ENCODE assay signal across 12 cellular contexts in the genomic region with DNA sequence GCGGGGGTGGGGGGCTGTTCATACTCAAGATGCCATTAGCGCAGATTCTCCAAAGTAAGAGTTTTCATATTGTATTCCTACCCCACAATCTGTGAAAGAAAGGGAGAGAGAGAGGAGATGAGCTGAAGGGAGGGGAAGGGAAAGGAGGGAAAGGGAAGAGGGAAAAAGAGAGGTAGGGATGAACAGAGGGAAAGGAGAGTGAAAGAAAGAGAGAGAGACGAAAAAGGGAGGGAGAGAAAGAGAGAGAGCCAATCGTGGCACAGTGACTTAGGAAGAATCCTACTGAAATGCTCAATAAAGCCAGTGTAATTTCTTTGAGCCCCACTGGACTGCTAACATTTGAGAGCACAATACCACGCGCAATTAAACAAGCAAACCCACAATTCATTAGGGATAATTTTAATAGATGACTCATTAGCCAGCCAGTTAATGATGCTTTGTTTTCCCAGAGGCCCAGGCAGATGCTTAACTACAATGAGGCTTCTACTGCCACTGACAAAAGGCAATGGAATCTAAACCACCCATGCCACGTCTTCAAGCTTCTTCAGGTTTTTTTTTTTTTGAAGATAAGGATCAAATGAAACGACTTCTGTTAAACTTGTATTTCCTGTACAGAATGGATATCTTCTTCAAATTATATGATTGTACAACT.
A peak's percentile ranks its signal among the peaks of the same experiment; 100 is the strongest.
DNase-seq lines count a peak whose midpoint lies in the region; ATAC-seq and TF ChIP-seq lines count a peak whose summit lies in the region.
"Had no signal": no experiment of that assay in that cellular context is flagged by ENCODE, and none has a peak within 500 bp of the region (broad histone marks: within the 10 kb centered on the region; RNA-seq: fewer than 3 reads in every experiment).

No MANE protein-coding gene starts in this region.

- H4K20me1 ChIP-seq in osteoblast (ENCODE audit: insufficient read depth, low read length), result no peaks in the 10 kb centered on the region

- WGBS in esophagus muscularis mucosa, result 81% methylated on average over 8 of the region's 8 CpGs

- intact Hi-C loops in esophagus muscularis mucosa (cut with DNase I), result no loop called here

- no peak for TF ChIP-seq EP300 in esophagus muscularis mucosa (IDR thresholded peaks at IDR 0.05)

- no peak for TF ChIP-seq CTCF in esophagus muscularis mucosa (IDR thresholded peaks at IDR 0.05)
- no peak for TF ChIP-seq CTCF in osteoblast (IDR thresholded peaks at IDR 0.05; ENCODE audit: extremely low read depth, low read depth, low read length)

- TF ChIP-seq POLR2A in esophagus muscularis mucosa (IDR thresholded peaks at IDR 0.05; ENCODE audit: low read depth), result no peak

- no peaks in the 10 kb centered on the region for H3K4me1 ChIP-seq in esophagus muscularis mucosa
- peaks cover 25% of the 10 kb centered on the region for H3K4me1 ChIP-seq in osteoblast (ENCODE audit: insufficient read depth, low read length)

- H3K9me3 ChIP-seq in esophagus muscularis mucosa (no peaks in the 10 kb centered on the region), osteoblast (ENCODE audit: low read depth, low read length) (no peaks in the 10 kb centered on the region)

- H3K27me3 ChIP-seq in esophagus muscularis mucosa (no peaks in the 10 kb centered on the region), osteoblast (ENCODE audit: insufficient read depth, low read length) (no peaks in the 10 kb centered on the region)

- H3K36me3 ChIP-seq in esophagus muscularis mucosa (no peaks in the 10 kb centered on the region), osteoblast (ENCODE audit: insufficient read depth, low read length) (no peaks in the 10 kb centered on the region)

- H3K79me2 ChIP-seq in osteoblast (ENCODE audit: insufficient read depth, low read length), result no peaks in the 10 kb centered on the region

- H3K4me3 ChIP-seq in esophagus muscularis mucosa (no peak overlapping the region), osteoblast (ENCODE audit: insufficient read depth, low read length) (no peak overlapping the region)
- H3K4me3 ChIP-seq: SK-N-MC had no signal

- H3K27ac ChIP-seq in esophagus muscularis mucosa (replicated peaks in 1 of 4) (no peak overlapping the region), osteoblast (ENCODE audit: low read depth, low read length) (peak overlapping the region; percentile 95)
- H3K27ac ChIP-seq: SK-N-MC had no signal

- no peak for ATAC-seq in GM21447 (IDR thresholded peaks at IDR 0.05; ENCODE audit: unreplicated experiment)
- ATAC-seq: stimulated activated naive B cell treated with anti-CD40 and anti-IgM and Interleukin-4, amounts not matched to agents 10 μg/mL and 1 μg/mL and 100 μg/mL, for 72 hours had no signal

- DNase-seq in EH (ENCODE audit: low read depth) (peak; percentile 96), RPMI7951 (ENCODE audit: low read depth) (peak; percentile 81), esophagus muscularis mucosa (ENCODE audit: extremely low spot score) (peak; percentile 17), osteoblast (ENCODE audit: insufficient read length, low spot score, missing footprints) (peak; percentile 76), NCI-H2029 (lab: John Stamatoyannopoulos, UW) (no peak), germinal center (ENCODE audit: low spot score) (no peak)
- DNase-seq in effector CD8-positive, alpha-beta T cell (lab: John Stamatoyannopoulos, UW), result no peak
- DNase-seq: activated CD4-positive, alpha-beta memory T cell treated with anti-CD3 and anti-CD28 coated beads, Interleukin-2, amount 10 ng/mL, durations not matched to agents 7 days and 5 days; NCI-H526 treated with DMSO at 0.1 percent for 48 hours; stimulated activated naive B cell treated with anti-CD40 and anti-IgM and Interleukin-4, amounts not matched to agents 10 μg/mL and 1 μg/mL and 100 μg/mL, for 72 hours had no signal

- H3K4me2 ChIP-seq in osteoblast (ENCODE audit: insufficient read depth, low read length), result peak overlapping the region; percentile 43

- H2AFZ ChIP-seq in osteoblast (ENCODE audit: low read length), result peak overlapping the region; percentile 44

Comparison
In these comparisons a context has a peak if more than half of its experiments do, and no peak if none do; other contexts are left out.
1. DNase-seq: peak in EH (single experiment), RPMI7951 (single experiment), esophagus muscularis mucosa (single experiment) and osteoblast (single experiment); none in NCI-H2029 (single experiment), effector CD8-positive, alpha-beta T cell (single experiment) and germinal center (single experiment).